Comparison of ENCODE assay signal across 3 cellular contexts in the genomic region with DNA sequence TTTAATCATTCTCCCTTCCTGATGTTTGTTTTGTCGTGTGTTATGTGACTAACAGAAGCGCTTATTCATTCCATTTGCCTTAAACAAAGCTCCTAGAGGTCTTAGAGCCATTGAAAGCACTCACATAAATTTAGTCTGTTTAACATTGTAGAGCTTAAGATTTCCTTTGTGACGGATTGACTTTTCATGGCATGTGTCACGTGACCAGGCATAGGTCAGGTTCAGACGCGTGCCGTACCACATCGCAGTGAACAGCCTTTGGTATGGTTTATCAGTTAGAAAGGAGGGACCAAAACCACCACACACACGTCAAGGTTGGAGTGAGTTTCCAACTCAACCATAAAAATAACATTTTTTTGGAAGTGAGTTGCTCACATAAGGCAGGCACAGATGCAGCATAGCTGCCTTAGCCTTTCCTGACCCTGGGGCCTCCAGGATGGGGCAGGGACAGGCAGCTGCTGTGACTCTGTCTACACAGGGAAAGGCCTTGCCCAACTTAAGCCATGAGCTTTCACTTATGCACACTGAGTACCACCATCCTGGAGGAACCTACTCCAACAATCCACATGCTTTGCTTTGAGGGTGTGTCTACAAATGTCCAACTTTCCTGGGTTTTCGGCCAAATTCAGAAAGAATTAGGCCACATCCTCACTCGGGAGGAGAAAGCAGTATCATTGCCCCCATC.
TF ChIP-seq lines count a peak whose summit lies in the region.

No MANE protein-coding gene starts in this region.

TF ChIP-seq in A549, 52 proteins besides CTCF, POLR2A, EP300 and RAD21:
- TF ChIP-seq, protein P1, sequence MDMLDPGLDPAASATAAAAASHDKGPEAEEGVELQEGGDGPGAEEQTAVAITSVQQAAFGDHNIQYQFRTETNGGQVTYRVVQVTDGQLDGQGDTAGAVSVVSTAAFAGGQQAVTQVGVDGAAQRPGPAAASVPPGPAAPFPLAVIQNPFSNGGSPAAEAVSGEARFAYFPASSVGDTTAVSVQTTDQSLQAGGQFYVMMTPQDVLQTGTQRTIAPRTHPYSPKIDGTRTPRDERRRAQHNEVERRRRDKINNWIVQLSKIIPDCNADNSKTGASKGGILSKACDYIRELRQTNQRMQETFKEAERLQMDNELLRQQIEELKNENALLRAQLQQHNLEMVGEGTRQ (IDR thresholded peaks at IDR 0.05) = peak; percentile 29; the same call in 1 of the 2 replicates
- no peak for TF ChIP-seq POLR2AphosphoS2 (conservative IDR thresholded peaks at IDR 0.05; ENCODE audit: low read length)
TF ChIP-seq in A549: peak in this region for 1.

TF ChIP-seq in K562, 482 proteins besides CTCF, POLR2A, EP300 and RAD21:
- TF ChIP-seq, protein P2, sequence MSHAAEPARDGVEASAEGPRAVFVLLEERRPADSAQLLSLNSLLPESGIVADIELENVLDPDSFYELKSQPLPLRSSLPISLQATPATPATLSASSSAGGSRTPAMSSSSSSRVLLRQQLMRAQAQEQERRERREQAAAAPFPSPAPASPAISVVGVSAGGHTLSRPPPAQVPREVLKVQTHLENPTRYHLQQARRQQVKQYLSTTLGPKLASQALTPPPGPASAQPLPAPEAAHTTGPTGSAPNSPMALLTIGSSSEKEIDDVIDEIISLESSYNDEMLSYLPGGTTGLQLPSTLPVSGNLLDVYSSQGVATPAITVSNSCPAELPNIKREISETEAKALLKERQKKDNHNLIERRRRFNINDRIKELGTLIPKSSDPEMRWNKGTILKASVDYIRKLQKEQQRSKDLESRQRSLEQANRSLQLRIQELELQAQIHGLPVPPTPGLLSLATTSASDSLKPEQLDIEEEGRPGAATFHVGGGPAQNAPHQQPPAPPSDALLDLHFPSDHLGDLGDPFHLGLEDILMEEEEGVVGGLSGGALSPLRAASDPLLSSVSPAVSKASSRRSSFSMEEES (CRISPR knock-in tag; IDR thresholded peaks at IDR 0.05) = peak; percentile 95
- TF ChIP-seq, protein P1 (CRISPR knock-in tag; IDR thresholded peaks at IDR 0.05) = peak; percentile 65
- TF ChIP-seq, protein P3, sequence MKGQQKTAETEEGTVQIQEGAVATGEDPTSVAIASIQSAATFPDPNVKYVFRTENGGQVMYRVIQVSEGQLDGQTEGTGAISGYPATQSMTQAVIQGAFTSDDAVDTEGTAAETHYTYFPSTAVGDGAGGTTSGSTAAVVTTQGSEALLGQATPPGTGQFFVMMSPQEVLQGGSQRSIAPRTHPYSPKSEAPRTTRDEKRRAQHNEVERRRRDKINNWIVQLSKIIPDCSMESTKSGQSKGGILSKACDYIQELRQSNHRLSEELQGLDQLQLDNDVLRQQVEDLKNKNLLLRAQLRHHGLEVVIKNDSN (CRISPR knock-in tag; IDR thresholded peaks at IDR 0.05) = peak; percentile 60
- peak; percentile 77 for TF ChIP-seq TOE1 (IDR thresholded peaks at IDR 0.05; ENCODE audit: borderline replicate concordance)
- TF ChIP-seq TOE1 (CRISPR knock-in tag; IDR thresholded peaks at IDR 0.05; ENCODE audit: borderline replicate concordance, low read depth) = no peak
- peak; percentile 31; the same call in 1 of the 2 replicates for TF ChIP-seq BHLHE40 (IDR thresholded peaks at IDR 0.05; ENCODE audit: low read length)
- no peak for TF ChIP-seq ZNF143 (CRISPR knock-in tag; IDR thresholded peaks at IDR 0.05)
- TF ChIP-seq ZNF785 (CRISPR knock-in tag; IDR thresholded peaks at IDR 0.05) = no peak
- peak; percentile 91 for TF ChIP-seq RAD51 (IDR thresholded peaks at IDR 0.05; ENCODE audit: borderline replicate concordance, low read depth)
- peak; percentile 60 for TF ChIP-seq CBFA2T2 (conservative IDR thresholded peaks at IDR 0.05)

TF ChIP-seq in neural cell, 6 proteins besides CTCF, POLR2A, EP300 and RAD21:
- TF ChIP-seq TAF1 (IDR thresholded peaks at IDR 0.05; ENCODE audit: low read depth) = no peak
- TF ChIP-seq, protein P4, sequence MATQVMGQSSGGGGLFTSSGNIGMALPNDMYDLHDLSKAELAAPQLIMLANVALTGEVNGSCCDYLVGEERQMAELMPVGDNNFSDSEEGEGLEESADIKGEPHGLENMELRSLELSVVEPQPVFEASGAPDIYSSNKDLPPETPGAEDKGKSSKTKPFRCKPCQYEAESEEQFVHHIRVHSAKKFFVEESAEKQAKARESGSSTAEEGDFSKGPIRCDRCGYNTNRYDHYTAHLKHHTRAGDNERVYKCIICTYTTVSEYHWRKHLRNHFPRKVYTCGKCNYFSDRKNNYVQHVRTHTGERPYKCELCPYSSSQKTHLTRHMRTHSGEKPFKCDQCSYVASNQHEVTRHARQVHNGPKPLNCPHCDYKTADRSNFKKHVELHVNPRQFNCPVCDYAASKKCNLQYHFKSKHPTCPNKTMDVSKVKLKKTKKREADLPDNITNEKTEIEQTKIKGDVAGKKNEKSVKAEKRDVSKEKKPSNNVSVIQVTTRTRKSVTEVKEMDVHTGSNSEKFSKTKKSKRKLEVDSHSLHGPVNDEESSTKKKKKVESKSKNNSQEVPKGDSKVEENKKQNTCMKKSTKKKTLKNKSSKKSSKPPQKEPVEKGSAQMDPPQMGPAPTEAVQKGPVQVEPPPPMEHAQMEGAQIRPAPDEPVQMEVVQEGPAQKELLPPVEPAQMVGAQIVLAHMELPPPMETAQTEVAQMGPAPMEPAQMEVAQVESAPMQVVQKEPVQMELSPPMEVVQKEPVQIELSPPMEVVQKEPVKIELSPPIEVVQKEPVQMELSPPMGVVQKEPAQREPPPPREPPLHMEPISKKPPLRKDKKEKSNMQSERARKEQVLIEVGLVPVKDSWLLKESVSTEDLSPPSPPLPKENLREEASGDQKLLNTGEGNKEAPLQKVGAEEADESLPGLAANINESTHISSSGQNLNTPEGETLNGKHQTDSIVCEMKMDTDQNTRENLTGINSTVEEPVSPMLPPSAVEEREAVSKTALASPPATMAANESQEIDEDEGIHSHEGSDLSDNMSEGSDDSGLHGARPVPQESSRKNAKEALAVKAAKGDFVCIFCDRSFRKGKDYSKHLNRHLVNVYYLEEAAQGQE (IDR thresholded peaks at IDR 0.05; ENCODE audit: borderline replicate concordance) = no peak
TF ChIP-seq in neural cell: peak in this region for 0.
